In genomic region chr9:97853056-97853843, GRCh38 we compare ENCODE assay signal across 8 cellular contexts. TPM values are rescaled to one million over a fixed set of nuclear protein-coding genes. Genes with fewer than 3 reads are reported as not detected.
DNase-seq lines count a peak whose midpoint lies in the region; ATAC-seq and TF ChIP-seq lines count a peak whose summit lies in the region.

FOXE1 (plus strand) TSS chr9:97853226; CDS start chr9:97853915, 689 bp downstream.

- H3F3A ChIP-seq in GM23248 (ENCODE audit: insufficient read depth), result peaks cover 4% of the 10 kb centered on the region; the same call in 1 of the 2 replicates

- CTCF ChIA-PET in A673 (lab: Charles Lee), result no interaction called here

- no peak for ATAC-seq in HG02610 (IDR thresholded peaks at IDR 0.05; ENCODE audit: unreplicated experiment)

- in situ Hi-C loops in GM23248 (cut with MboI), result no loop called here

- H3K4me2 ChIP-seq in GM23248 (ENCODE audit: unreplicated experiment), result peak within 1 kb of the TSS; percentile 54

- POLR2A ChIA-PET in A673 (lab: Charles Lee; ENCODE audit: low non-redundant PET), result no interaction called here

- peaks cover 0 to 9% (median 2%) of the 10 kb centered on the region in 5 experiments for H3K9me3 Mint-ChIP-seq in brain

- DNase-seq in A673 (ENCODE audit: low spot score) (no peak), GM23248 (no peak), D341Med (ENCODE audit: low spot score) (no peak), NCI-H446 treated with DMSO at 0.1 percent for 48 hours (lab: John Stamatoyannopoulos, UW) (no peak), NCI-H1417 (lab: John Stamatoyannopoulos, UW) (no peak)

- H3K36me3 Mint-ChIP-seq in brain, result no peaks in the 10 kb centered on the region

- H3K36me3 ChIP-seq in A673 (ENCODE audit: insufficient read depth, low read length, poor library complexity, severe bottlenecking), result no peaks in the 10 kb centered on the region
- H3K36me3 ChIP-seq in GM23248 (ENCODE audit: low read depth), result no peaks in the 10 kb centered on the region
- H3K36me3 ChIP-seq in mucosa of rectum (ENCODE audit: control insufficient read depth in 2 of 2, insufficient read depth in 2 of 2, low read length in 2 of 2), result no peaks in the 10 kb centered on the region

- peaks cover 94% of the 10 kb centered on the region for H3K27me3 Mint-ChIP-seq in brain

- H3K4me3 ChIP-seq in A673 (ENCODE audit: low read depth, low read length, poor library complexity, severe bottlenecking) (peak within 1 kb of the TSS; percentile 39), GM23248 (peak within 1 kb of the TSS; percentile 54), mucosa of rectum (ENCODE audit: low read length in 2 of 2) (peak within 1 kb of the TSS; percentile 20 to 30)

- H3K27ac Mint-ChIP-seq in brain, result peak within 1 kb of the TSS in 2 of 5 experiments; percentile 38 to 65

- no peaks in the 10 kb centered on the region for H3K79me2 ChIP-seq in GM23248 (ENCODE audit: insufficient read depth)

- no TSS peak for BruUV-seq in A673 (replicated peaks; lab: Mats Ljungman, UMichigan)

- H3K27me3 ChIP-seq in A673 (replicated peaks; ENCODE audit: insufficient read depth, low read depth, low read length, poor library complexity) (peaks cover 99% of the 10 kb centered on the region), GM23248 (replicated peaks; ENCODE audit: insufficient read depth) (peaks cover 91% of the 10 kb centered on the region), mucosa of rectum (ENCODE audit: control insufficient read depth in 2 of 2, insufficient read depth in 2 of 2, low read length in 2 of 2) (peaks cover 64% of the 10 kb centered on the region in 2 donors)

- H3K4me1 ChIP-seq in A673 (ENCODE audit: insufficient read depth, low read length, poor library complexity, severe bottlenecking) (peaks cover 9% of the 10 kb centered on the region), GM23248 (ENCODE audit: insufficient read depth) (no peaks in the 10 kb centered on the region; the same call in 1 of the 2 replicates), mucosa of rectum (ENCODE audit: control insufficient read depth in 2 of 2, insufficient read depth in 2 of 2, low read length in 2 of 2) (peaks cover 0 to 4% of the 10 kb centered on the region in 2 donors)

- peak within 1 kb of the TSS; percentile 64 for H2AFZ ChIP-seq in GM23248

- no peaks in the 10 kb centered on the region for H3K9me3 ChIP-seq in A673 (ENCODE audit: low read depth, low read length, poor library complexity, severe bottlenecking)
- no peaks in the 10 kb centered on the region for H3K9me3 ChIP-seq in GM23248 (ENCODE audit: low read depth)
- H3K9me3 ChIP-seq in mucosa of rectum (ENCODE audit: control insufficient read depth in 2 of 2, low read length in 2 of 2), result no peaks in the 10 kb centered on the region

- peak within 1 kb of the TSS; percentile 88 to 94 (median 91) for H3K4me3 Mint-ChIP-seq in brain

- WGBS in GM23248 (ENCODE audit: low coverage in 1 of 2, low lambda C conversion rate in 2 of 2, missing lambda C conversion rate in 2 of 2), 2 experiments, result 3 to 4% methylated on average over 54 to 71 of the region's 83 CpGs

- peaks cover 16% of the 10 kb centered on the region for H3K4me1 Mint-ChIP-seq in brain

- no peaks in the 10 kb centered on the region for H3K9me2 ChIP-seq in GM23248 (ENCODE audit: insufficient read depth)

- no peak for TF ChIP-seq CTCF in A673 (conservative IDR thresholded peaks at IDR 0.05; ENCODE audit: low read depth, low read length)
- TF ChIP-seq CTCF in brain (conservative IDR thresholded peaks at IDR 0.05), result no peak

- no peaks in the 10 kb centered on the region for H4K20me1 ChIP-seq in GM23248 (ENCODE audit: insufficient read depth)

- H3K27ac ChIP-seq in A673 (ENCODE audit: low read depth, low read length, poor library complexity, severe bottlenecking), result no peak within 1 kb of the TSS
- no peak within 1 kb of the TSS for H3K27ac ChIP-seq in GM23248
- H3K27ac ChIP-seq in mucosa of rectum (ENCODE audit: low read depth in 2 of 2, low read length in 2 of 2), result no peak within 1 kb of the TSS

- intact Hi-C loops in A673 (cut with micrococcal nuclease; ENCODE audit: unreplicated experiment), result no loop called here

- no peak within 1 kb of the TSS for H3K9ac ChIP-seq in GM23248
- H3K9ac ChIP-seq in mucosa of rectum (ENCODE audit: low read depth in 1 of 2, low read length in 2 of 2), result no peak within 1 kb of the TSS

RNA-seq across cellular contexts. Expression of gene FOXE1, which starts in this region (rescaled TPM):
- total RNA-seq in A673 (2021), result not detected in 2 replicates
- total RNA-seq in GM23248 (2014; rRNA removed; shearing (Covaris generic)), result not detected in 2 replicates
- not detected in 2 replicates for polyA plus RNA-seq in GM23248 (2016; fragmentation: Nextera tagmentation; extraction: Ambion mirVana)
- 0.32 TPM for polyA plus RNA-seq in brain (ENCODE audit: insufficient read depth, low read depth, low replicate concordance)
